Comparison of ENCODE assay signal across 9 cellular contexts in genomic region chr6:72696055-72696454, GRCh38.
"Had no signal": no experiment of that assay in that cellular context is flagged by ENCODE, and none has a peak within 500 bp of the region (broad histone marks: within the 10 kb centered on the region; RNA-seq: fewer than 3 reads in every experiment).

No MANE protein-coding gene starts in this region.

- DNase-seq: H9, HCEC 1CT, HFFc6, KG1 had no signal

- H3K27ac ChIP-seq: HL-60 had no signal

- H2AFZ ChIP-seq: GM23338 had no signal

- H3K4me2 ChIP-seq: GM23338 had no signal

- FAIRE-seq: H1, H54, HepG2 had no signal

- H3K4me3 ChIP-seq: GM23338 had no signal

- ATAC-seq: GM23338, HepG2 had no signal
